ENCODE assay signal across 1 cellular context in genomic region chr22:29359469-29359868, GRCh38.
TF ChIP-seq lines count a peak whose summit lies in the region.

No MANE protein-coding gene starts in this region.

TF ChIP-seq in K562, 482 proteins besides CTCF, POLR2A, EP300 and RAD21:
- TF ChIP-seq NR2C1 (IDR thresholded peaks at IDR 0.05) (no peak), NR2C1 (tag; IDR thresholded peaks at IDR 0.05) (no peak), SMC3 (conservative IDR thresholded peaks at IDR 0.05; ENCODE audit: insufficient read depth, low read depth, low read length) (0 out of 2 replicates have a peak, but pooled peaks have one; percentile 8), ZNF583 (CRISPR knock-in tag; IDR thresholded peaks at IDR 0.05) (no peak), ZBTB12 (CRISPR knock-in tag; IDR thresholded peaks at IDR 0.05) (no peak)
